Comparison of ENCODE assay signal across 8 cellular contexts in genomic region chr15:68820205-68820588, GRCh38. TPM values are rescaled to one million over a fixed set of nuclear protein-coding genes. Genes with fewer than 3 reads are reported as not detected.
DNase-seq lines count a peak whose midpoint lies in the region; ATAC-seq and TF ChIP-seq lines count a peak whose summit lies in the region.

No MANE protein-coding gene starts in this region.

- H3K9me3 ChIP-seq in Peyer's patch, result no peaks in the 10 kb centered on the region
- H3K9me3 ChIP-seq in heart left ventricle, result no peaks in the 10 kb centered on the region

- H3K36me3 ChIP-seq in H7 (replicated peaks; ENCODE audit: control insufficient read depth, insufficient read depth, low read length), result peaks cover 4% of the 10 kb centered on the region
- H3K36me3 ChIP-seq in Peyer's patch, result no peaks in the 10 kb centered on the region
- no peaks in the 10 kb centered on the region for H3K36me3 ChIP-seq in heart left ventricle

- peak in 1 of 4 donors; percentile 23 for ATAC-seq in heart left ventricle
- ATAC-seq in sciatic nerve, result peak; percentile 11
- ATAC-seq in GM18519 (IDR thresholded peaks at IDR 0.05; ENCODE audit: low FRiP score, unreplicated experiment), result no peak
- ATAC-seq in HG03097 (IDR thresholded peaks at IDR 0.05; ENCODE audit: low FRiP score, unreplicated experiment), result no peak

- 0 to 1% (median 0%) methylated on average over 24 to 31 of the region's 31 CpGs for WGBS in heart left ventricle, 4 donors

- intact Hi-C loops in heart left ventricle (cut with DNase I), result loop anchor here in 7 of 10 donors (2.0 to 10.0 kb wide), 7 partner anchors 25 to 265 kb away; no protein-coding TSS in a partner anchor
- intact Hi-C loops in sciatic nerve (cut with DNase I), result no loop called here

- TF ChIP-seq POLR2A in Peyer's patch (IDR thresholded peaks at IDR 0.05), result no peak
- no peak for TF ChIP-seq POLR2A in heart left ventricle (IDR thresholded peaks at IDR 0.05)

- TF ChIP-seq CTCF in Peyer's patch (IDR thresholded peaks at IDR 0.05) (no peak), heart left ventricle (IDR thresholded peaks at IDR 0.05) (no peak)

- peaks cover 20% of the 10 kb centered on the region for H3K27me3 ChIP-seq in H7 (ENCODE audit: control insufficient read depth, insufficient read depth, low read length)
- H3K27me3 ChIP-seq in Peyer's patch, result no peaks in the 10 kb centered on the region
- H3K27me3 ChIP-seq in heart left ventricle, result no peaks in the 10 kb centered on the region

- DNase-seq in H7 (no peak), Peyer's patch (peak; percentile 69 to 78 (median 71)), heart left ventricle (peak; percentile 43 to 79 (median 57)), sciatic nerve (ENCODE audit: low spot score) (peak; percentile 73), cerebellar cortex (ENCODE audit: low spot score) (no peak)
- peak; percentile 43 to 53 (median 50) for DNase-seq in activated naive CD4-positive, alpha-beta T cell (lab: John Stamatoyannopoulos, UW)

- peak overlapping the region; percentile 94 to 99 (median 98) for H3K27ac ChIP-seq in Peyer's patch
- H3K27ac ChIP-seq in heart left ventricle, result peak overlapping the region; percentile 97 to 100 (median 100)

- H3K4me1 ChIP-seq in Peyer's patch (peaks cover 0 to 22% (median 13%) of the 10 kb centered on the region in 4 donors), heart left ventricle (peaks cover 0 to 33% (median 22%) of the 10 kb centered on the region in 12 donors)

- H3K4me3 ChIP-seq in H7 (ENCODE audit: insufficient read depth, low read depth, low read length) (peak overlapping the region; percentile 99), Peyer's patch (peak overlapping the region; percentile 86 to 96 (median 92)), heart left ventricle (peak overlapping the region; percentile 80 to 98 (median 94))

RNA-seq across cellular contexts. Expression of gene ANP32A, which starts 0.5 kb away (rescaled TPM):
- 107 and 138 TPM in 2 replicates for total RNA-seq in H7 (2014; rRNA removed; shearing (Covaris generic))
- total RNA-seq in Peyer's patch (10 to 100 TPM; 38.2 to 90.8 (median 40.1) TPM), heart left ventricle (100 to 1,000 TPM in 8 of 9 donors, 10 to 100 TPM in 1; 55.7 to 202 (median 142) TPM), sciatic nerve (90.3 TPM)
- 100 to 1,000 TPM; 134 to 195 TPM for polyA plus RNA-seq in heart left ventricle

Comparison
In these comparisons a context has a peak if more than half of its experiments do, and no peak if none do; other contexts are left out.
1. DNase-seq: peak in Peyer's patch (3 of 3), activated naive CD4-positive, alpha-beta T cell (4 of 4), heart left ventricle (5 of 5) and sciatic nerve (single experiment); none in H7 (single experiment) and cerebellar cortex (single experiment).
2. Peak in every context shown above with its lines, with median percentiles within 50 percentile points of each other: H3K4me3 ChIP-seq.